ENCODE assay signal across 10 cellular contexts in the genomic region with DNA sequence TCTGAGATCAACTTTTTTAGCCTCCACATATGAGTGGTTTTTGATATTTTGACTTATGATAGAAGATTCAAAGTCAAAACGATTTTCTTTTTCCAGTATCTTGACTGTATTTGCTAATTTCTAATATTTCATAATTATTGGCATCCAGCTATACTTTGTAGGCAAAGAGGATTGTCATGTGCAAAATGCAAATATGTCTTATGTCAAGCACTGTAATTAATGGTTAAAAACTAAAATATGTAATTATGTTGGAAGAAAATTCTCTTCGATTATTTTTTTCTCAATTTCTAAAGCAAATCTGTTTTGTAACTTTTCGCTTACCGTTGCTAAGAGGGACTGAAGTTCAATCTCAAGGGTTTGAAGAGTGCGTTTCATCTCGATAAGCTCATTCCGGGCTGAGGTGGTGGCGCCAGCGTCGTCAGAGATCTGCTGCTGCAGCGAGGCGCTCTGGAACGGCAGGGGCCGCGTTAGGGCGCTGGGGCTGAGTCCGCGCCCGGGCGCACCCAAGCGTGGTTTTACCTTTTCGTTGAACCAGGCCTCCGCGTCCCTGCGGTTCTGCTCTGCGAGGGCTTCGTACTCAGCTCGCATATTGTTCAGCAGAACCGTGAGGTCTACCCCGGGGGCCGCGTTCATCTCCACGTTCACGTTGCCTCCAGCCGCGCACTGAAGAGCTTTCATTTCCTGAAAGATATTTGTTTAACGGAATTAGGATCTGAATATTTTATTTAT. TPM values are rescaled to one million over a fixed set of nuclear protein-coding genes. Genes with fewer than 3 reads are reported as not detected.
A peak's percentile ranks its signal among the peaks of the same experiment; 100 is the strongest.
DNase-seq lines count a peak whose midpoint lies in the region; ATAC-seq and TF ChIP-seq lines count a peak whose summit lies in the region.
"Had no signal": no experiment of that assay in that cellular context is flagged by ENCODE, and none has a peak within 500 bp of the region (broad histone marks: within the 10 kb centered on the region; RNA-seq: fewer than 3 reads in every experiment).

No MANE protein-coding gene starts in this region.

- peak overlapping the region; percentile 31 for H3K4me3 ChIP-seq in A673 (ENCODE audit: low read depth, low read length, poor library complexity, severe bottlenecking)
- H3K4me3 ChIP-seq in right lobe of liver, result no peak overlapping the region
- peak overlapping the region in 1 of 4 donors; percentile 10 for H3K4me3 ChIP-seq in gastrocnemius medialis
- H3K4me3 ChIP-seq in gastroesophageal sphincter, result peak overlapping the region in 1 of 2 donors; percentile 20

- H3K4me3 Mint-ChIP-seq in activated naive CD4-positive, alpha-beta T cell treated with anti-CD3 and anti-CD28 coated beads for 36 hours, result peak overlapping the region; percentile 59
- H3K4me3 Mint-ChIP-seq: mesothelial cell of epicardium had no signal

- CTCF ChIA-PET in A673 (lab: Charles Lee), result no interaction called here
- CTCF ChIA-PET in activated naive CD4-positive, alpha-beta T cell treated with anti-CD3 and anti-CD28 coated beads for 36 hours (lab: Charles Lee), result no interaction called here

- in situ Hi-C loops in gastrocnemius medialis (cut with MboI; ENCODE audit: low sequenced_read_pairs in 4 of 4), result no loop called here

- no peak for TF ChIP-seq EP300 in gastroesophageal sphincter (IDR thresholded peaks at IDR 0.05)

- peaks cover 41% of the 10 kb centered on the region for H3K27me3 Mint-ChIP-seq in activated naive CD4-positive, alpha-beta T cell treated with anti-CD3 and anti-CD28 coated beads for 36 hours (ENCODE audit: low read depth)

- H3K36me3 ChIP-seq in A673 (ENCODE audit: insufficient read depth, low read length, poor library complexity, severe bottlenecking) (no peaks in the 10 kb centered on the region), right lobe of liver (no peaks in the 10 kb centered on the region), gastrocnemius medialis (no peaks in the 10 kb centered on the region), gastroesophageal sphincter (no peaks in the 10 kb centered on the region)

- TF ChIP-seq POLR2A in right lobe of liver (IDR thresholded peaks at IDR 0.05) (no peak), gastrocnemius medialis (IDR thresholded peaks at IDR 0.05) (no peak), gastroesophageal sphincter (IDR thresholded peaks at IDR 0.05) (no peak)

- peaks cover 3% of the 10 kb centered on the region for H3K4me1 Mint-ChIP-seq in activated naive CD4-positive, alpha-beta T cell treated with anti-CD3 and anti-CD28 coated beads for 36 hours (ENCODE audit: low read depth)
- H3K4me1 Mint-ChIP-seq: mesothelial cell of epicardium had no signal

- no peak overlapping the region for H3K27ac Mint-ChIP-seq in activated naive CD4-positive, alpha-beta T cell treated with anti-CD3 and anti-CD28 coated beads for 36 hours
- H3K27ac Mint-ChIP-seq: mesothelial cell of epicardium had no signal

- no peak for TF ChIP-seq CTCF in A673 (conservative IDR thresholded peaks at IDR 0.05; ENCODE audit: low read depth, low read length)
- no peak for TF ChIP-seq CTCF in right lobe of liver (IDR thresholded peaks at IDR 0.05)
- no peak for TF ChIP-seq CTCF in gastrocnemius medialis (IDR thresholded peaks at IDR 0.05 in 4 of 5, conservative IDR thresholded peaks at IDR 0.05 in 1 of 5)
- no peak for TF ChIP-seq CTCF in gastroesophageal sphincter (IDR thresholded peaks at IDR 0.05)

- intact Hi-C loops in A673 (cut with micrococcal nuclease; ENCODE audit: unreplicated experiment) (no loop called here), right lobe of liver (cut with DNase I) (no loop called here), gastrocnemius medialis (cut with DNase I; ENCODE audit: low total_unique reads) (no loop called here)
- intact Hi-C loops in activated naive CD4-positive, alpha-beta T cell treated with anti-CD3 and anti-CD28 coated beads for 36 hours (cut with micrococcal nuclease), result no loop called here

- 34% methylated on average over 15 of the region's 37 CpGs for WGBS in right lobe of liver (ENCODE audit: insufficient coverage, low coverage, low lambda C conversion rate, missing lambda C conversion rate)
- whole genome bisulfite sequencing in gastroesophageal sphincter (ENCODE audit: low coverage in 1 of 2), 2 donors, result 33 to 64% methylated on average over 4 to 22 of the region's 37 CpGs

- POLR2A ChIA-PET in A673 (lab: Charles Lee; ENCODE audit: low non-redundant PET), result no interaction called here

- no TSS peak for BruUV-seq in A673 (replicated peaks; lab: Mats Ljungman, UMichigan)

- no peaks in the 10 kb centered on the region for H3K36me3 Mint-ChIP-seq in activated naive CD4-positive, alpha-beta T cell treated with anti-CD3 and anti-CD28 coated beads for 36 hours (ENCODE audit: low read depth)
- H3K36me3 Mint-ChIP-seq: mesothelial cell of epicardium had no signal

- no peaks in the 10 kb centered on the region for H3K9me3 ChIP-seq in A673 (ENCODE audit: low read depth, low read length, poor library complexity, severe bottlenecking)
- no peaks in the 10 kb centered on the region for H3K9me3 ChIP-seq in right lobe of liver
- H3K9me3 ChIP-seq in gastrocnemius medialis, result no peaks in the 10 kb centered on the region
- no peaks in the 10 kb centered on the region for H3K9me3 ChIP-seq in gastroesophageal sphincter

- H3K4me1 ChIP-seq in A673 (ENCODE audit: insufficient read depth, low read length, poor library complexity, severe bottlenecking) (no peaks in the 10 kb centered on the region), right lobe of liver (no peaks in the 10 kb centered on the region), gastrocnemius medialis (no peaks in the 10 kb centered on the region), gastroesophageal sphincter (no peaks in the 10 kb centered on the region)

- H3K27ac ChIP-seq in A673 (ENCODE audit: low read depth, low read length, poor library complexity, severe bottlenecking) (no peak overlapping the region), right lobe of liver (no peak overlapping the region), gastrocnemius medialis (no peak overlapping the region), gastroesophageal sphincter (no peak overlapping the region)
- H3K27ac ChIP-seq: VCaP had no signal

- H3K27me3 ChIP-seq in A673 (replicated peaks; ENCODE audit: insufficient read depth, low read depth, low read length, poor library complexity) (no peaks in the 10 kb centered on the region), right lobe of liver (no peaks in the 10 kb centered on the region), gastrocnemius medialis (peaks cover 8 to 32% (median 29%) of the 10 kb centered on the region in 3 donors), gastroesophageal sphincter (peaks cover 68% of the 10 kb centered on the region)

- H3K9me3 Mint-ChIP-seq in activated naive CD4-positive, alpha-beta T cell treated with anti-CD3 and anti-CD28 coated beads for 36 hours, result no peaks in the 10 kb centered on the region
- H3K9me3 Mint-ChIP-seq: mesothelial cell of epicardium had no signal

- DNase-seq in A673 (ENCODE audit: low spot score) (peak; percentile 24), HuH-7 (ENCODE audit: low spot score) (peak; percentile 12), right lobe of liver (no peak), gastrocnemius medialis (no peak), GF-D8 (lab: John Stamatoyannopoulos, UW) (no peak), HuH-7.5 (ENCODE audit: low spot score) (no peak)
- DNase-seq in activated naive CD4-positive, alpha-beta T cell treated with anti-CD3 and anti-CD28 coated beads for 36 hours, result peak; percentile 34

- peak in 3 of 4 donors; percentile 28 to 56 (median 35) for ATAC-seq in right lobe of liver
- no peak for ATAC-seq in gastrocnemius medialis
- ATAC-seq in gastroesophageal sphincter, result no peak

RNA-seq across cellular contexts. Expression of a gene that starts 3.0 kb away (rescaled TPM):
- total RNA-seq in A673 (2021), result not detected in 2 replicates
- total RNA-seq in activated naive CD4-positive, alpha-beta T cell treated with anti-CD3 and anti-CD28 coated beads for 36 hours, result not detected
- not detected for total RNA-seq in right lobe of liver
- not detected for total RNA-seq in gastrocnemius medialis
- total RNA-seq in gastroesophageal sphincter, result not detected
- total RNA-seq: mesothelial cell of epicardium had no signal

RNA-seq across cellular contexts. Expression of a gene that starts 7.3 kb away (rescaled TPM):
- total RNA-seq in A673 (2021) (not detected in 2 replicates), right lobe of liver (not detected), gastrocnemius medialis (not detected), gastroesophageal sphincter (not detected)
- total RNA-seq in activated naive CD4-positive, alpha-beta T cell treated with anti-CD3 and anti-CD28 coated beads for 36 hours, result not detected
- total RNA-seq: mesothelial cell of epicardium had no signal

RNA-seq across cellular contexts. Expression of a gene that starts 20.4 kb away (rescaled TPM):
- total RNA-seq in A673 (2021), result not detected in 2 replicates
- not detected for total RNA-seq in activated naive CD4-positive, alpha-beta T cell treated with anti-CD3 and anti-CD28 coated beads for 36 hours
- total RNA-seq in right lobe of liver, result not detected
- not detected for total RNA-seq in gastrocnemius medialis
- total RNA-seq in gastroesophageal sphincter, result not detected
- total RNA-seq: mesothelial cell of epicardium had no signal

RNA-seq across cellular contexts. Expression of a gene that starts 24.2 kb away (rescaled TPM):
- total RNA-seq in A673 (2021) (0.28 and 0.42 TPM in 2 replicates), right lobe of liver (not detected), gastrocnemius medialis (not detected), gastroesophageal sphincter (not detected)
- total RNA-seq in activated naive CD4-positive, alpha-beta T cell treated with anti-CD3 and anti-CD28 coated beads for 36 hours, result not detected
- total RNA-seq: mesothelial cell of epicardium had no signal

RNA-seq across cellular contexts. Expression of a gene that starts 43.1 kb away (rescaled TPM):
- total RNA-seq in A673 (2021) (35.0 and 36.2 TPM in 2 replicates), right lobe of liver (10 to 100 TPM; 11.4 to 20.4 (median 17.4) TPM), gastrocnemius medialis (10 to 100 TPM in 2 of 4 donors, 1 to 10 TPM in 1, under 1 TPM in 1; 0.20 to 21.9 (median 9.4) TPM), gastroesophageal sphincter (10 to 100 TPM in 3 of 4 donors, 1 to 10 TPM in 1; 5.1 to 14.3 (median 10.6) TPM)
- total RNA-seq in activated naive CD4-positive, alpha-beta T cell treated with anti-CD3 and anti-CD28 coated beads for 36 hours, result 10 to 100 TPM; 32.5 to 34.7 TPM

Comparison
In these comparisons a context has a peak if more than half of its experiments do, and no peak if none do; other contexts are left out.
1. DNase-seq: peak in A673 (single experiment), HuH-7 (single experiment) and activated naive CD4-positive, alpha-beta T cell treated with anti-CD3 and anti-CD28 coated beads for 36 hours (single experiment); none in right lobe of liver (0 of 3), gastrocnemius medialis (0 of 2), GF-D8 (single experiment) and HuH-7.5 (single experiment).
2. ATAC-seq: peak in right lobe of liver (3 of 4); none in gastrocnemius medialis (0 of 2) and gastroesophageal sphincter (single experiment).